ENCODE assay signal across 8 cellular contexts in genomic region chr18:35949903-35950627, GRCh38.
DNase-seq lines count a peak whose midpoint lies in the region; TF ChIP-seq lines count a peak whose summit lies in the region.

No MANE protein-coding gene starts in this region.

- CTCF ChIA-PET in HEK293 (lab: Yijun Ruan, JAX): interaction anchor here (0.6 to 2.9 kb wide), 29 partner anchors 8 to 777 kb away, joined by 3 to 25 read pairs (median 3); partner anchors contain the start of gene RMP24

- DNase-seq in DMS79 (lab: John Stamatoyannopoulos, UW) (peak; percentile 57), NCI-H2171 (lab: John Stamatoyannopoulos, UW) (peak; percentile 56), coronary artery (ENCODE audit: low spot score) (no peak), left kidney (ENCODE audit: low read depth, low spot score) (peak; percentile 87), GDM1 (lab: John Stamatoyannopoulos, UW) (no peak)
- peak; percentile 51 for DNase-seq in activated CD4-positive, CD25-positive, alpha-beta regulatory T cell treated with anti-CD3 and anti-CD28 coated beads, Interleukin-2, amount 50 U/mL, for 72 hours
- peak; percentile 24 to 39 for DNase-seq in stimulated activated CD4-positive, alpha-beta T cell treated with anti-CD3 and anti-CD28 coated beads, Interleukin-1b, Interleukin-23, amount 100 ng/mL, for 4 hours (ENCODE audit: low read depth in 2 of 2)

- H3K4me1 ChIP-seq in HEK293 (ENCODE audit: control insufficient read depth, insufficient read depth, low read length): no peaks in the 10 kb centered on the region

- TF ChIP-seq CTCF in HEK293 (tag by site-specific recombination; IDR thresholded peaks at IDR 0.05) (peak; percentile 62), coronary artery (IDR thresholded peaks at IDR 0.05) (peak; percentile 85)

- H3K36me3 ChIP-seq in HEK293 (ENCODE audit: control insufficient read depth in 2 of 2, insufficient read depth in 1 of 2, low read length in 2 of 2): no peaks in the 10 kb centered on the region

- no peak overlapping the region for H3K27ac ChIP-seq in HEK293 (ENCODE audit: extremely low read depth, low read depth, low read length)
- H3K27ac ChIP-seq in coronary artery: no peak overlapping the region

- no peaks in the 10 kb centered on the region for H3K9me3 ChIP-seq in HEK293 (ENCODE audit: control insufficient read depth, insufficient read depth, low read depth, low read length)

- POLR2A ChIA-PET in HEK293 (lab: Yijun Ruan, JAX): interaction anchor here (0.6 kb wide), 1 partner anchor 22 kb away, joined by 3 read pairs; no protein-coding TSS in a partner anchor

- peak overlapping the region; percentile 52 for H3K4me3 ChIP-seq in HEK293 (ENCODE audit: low read depth, low read length)
- H3K4me3 ChIP-seq in coronary artery: peak overlapping the region; percentile 76

TF ChIP-seq in HEK293, 187 proteins besides CTCF, POLR2A, EP300 and RAD21 (continues in another document):
- TF ChIP-seq ZNF670 (tag by site-specific recombination; IDR thresholded peaks at IDR 0.05; ENCODE audit: low read depth) (no peak), MZF1 (tag by site-specific recombination; IDR thresholded peaks at IDR 0.05; ENCODE audit: borderline replicate concordance) (peak; percentile 59), ZNF211 (tag by site-specific recombination; IDR thresholded peaks at IDR 0.05; ENCODE audit: low read depth) (no peak), ZNF830 (tag by site-specific recombination; IDR thresholded peaks at IDR 0.05; ENCODE audit: low read depth) (no peak), ZNF501 (tag by site-specific recombination; IDR thresholded peaks at IDR 0.05) (0 out of 2 replicates have a peak, but pooled peaks have one; percentile 52), ZNF23 (tag by site-specific recombination; IDR thresholded peaks at IDR 0.05; ENCODE audit: borderline replicate concordance) (no peak), ZNF513 (tag by site-specific recombination; IDR thresholded peaks at IDR 0.05) (no peak), ZNF654 (tag by site-specific recombination; IDR thresholded peaks at IDR 0.05; ENCODE audit: low read depth) (peak; percentile 40), ZSCAN5A (tag by site-specific recombination; IDR thresholded peaks at IDR 0.05) (no peak), GLI2 (tag by site-specific recombination; IDR thresholded peaks at IDR 0.05; ENCODE audit: borderline replicate concordance, low read depth) (no peak), HIC1 (tag by site-specific recombination; IDR thresholded peaks at IDR 0.05) (no peak), ZNF777 (tag by site-specific recombination; IDR thresholded peaks at IDR 0.05; ENCODE audit: borderline replicate concordance) (peak; percentile 94), ZNF404 (tag by site-specific recombination; IDR thresholded peaks at IDR 0.05) (no peak), ZNF121 (tag by site-specific recombination; IDR thresholded peaks at IDR 0.05) (no peak), SP2 (tag by site-specific recombination; IDR thresholded peaks at IDR 0.05) (no peak), ZNF140 (tag by site-specific recombination; IDR thresholded peaks at IDR 0.05) (no peak), ZNF560 (tag by site-specific recombination; IDR thresholded peaks at IDR 0.05; ENCODE audit: borderline replicate concordance) (no peak), ZNF747 (tag by site-specific recombination; IDR thresholded peaks at IDR 0.05) (no peak), TCF7L2 (IDR thresholded peaks at IDR 0.05; ENCODE audit: borderline replicate concordance, low read depth, low read length) (no peak), ZBTB17 (tag by site-specific recombination; IDR thresholded peaks at IDR 0.05) (peak; percentile 79), GLIS1 (tag by site-specific recombination; IDR thresholded peaks at IDR 0.05) (peak; percentile 8; the same call in 1 of the 2 replicates), ZNF311 (tag by site-specific recombination; IDR thresholded peaks at IDR 0.05; ENCODE audit: borderline replicate concordance) (no peak), ZNF514 (tag by site-specific recombination; IDR thresholded peaks at IDR 0.05) (no peak), ZNF623 (tag by site-specific recombination; IDR thresholded peaks at IDR 0.05) (no peak), ZNF10 (tag by site-specific recombination; IDR thresholded peaks at IDR 0.05) (no peak), ZNF146 (tag by site-specific recombination; IDR thresholded peaks at IDR 0.05) (no peak), ZIC2 (tag by site-specific recombination; IDR thresholded peaks at IDR 0.05) (no peak), ZXDB (tag by site-specific recombination; IDR thresholded peaks at IDR 0.05) (0 out of 2 replicates have a peak, but pooled peaks have one; percentile 52)
- TF ChIP-seq, protein P1, sequence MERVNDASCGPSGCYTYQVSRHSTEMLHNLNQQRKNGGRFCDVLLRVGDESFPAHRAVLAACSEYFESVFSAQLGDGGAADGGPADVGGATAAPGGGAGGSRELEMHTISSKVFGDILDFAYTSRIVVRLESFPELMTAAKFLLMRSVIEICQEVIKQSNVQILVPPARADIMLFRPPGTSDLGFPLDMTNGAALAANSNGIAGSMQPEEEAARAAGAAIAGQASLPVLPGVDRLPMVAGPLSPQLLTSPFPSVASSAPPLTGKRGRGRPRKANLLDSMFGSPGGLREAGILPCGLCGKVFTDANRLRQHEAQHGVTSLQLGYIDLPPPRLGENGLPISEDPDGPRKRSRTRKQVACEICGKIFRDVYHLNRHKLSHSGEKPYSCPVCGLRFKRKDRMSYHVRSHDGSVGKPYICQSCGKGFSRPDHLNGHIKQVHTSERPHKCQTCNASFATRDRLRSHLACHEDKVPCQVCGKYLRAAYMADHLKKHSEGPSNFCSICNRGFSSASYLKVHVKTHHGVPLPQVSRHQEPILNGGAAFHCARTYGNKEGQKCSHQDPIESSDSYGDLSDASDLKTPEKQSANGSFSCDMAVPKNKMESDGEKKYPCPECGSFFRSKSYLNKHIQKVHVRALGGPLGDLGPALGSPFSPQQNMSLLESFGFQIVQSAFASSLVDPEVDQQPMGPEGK (tag by site-specific recombination; IDR thresholded peaks at IDR 0.05): peak; percentile 52
- TF ChIP-seq, protein P2, sequence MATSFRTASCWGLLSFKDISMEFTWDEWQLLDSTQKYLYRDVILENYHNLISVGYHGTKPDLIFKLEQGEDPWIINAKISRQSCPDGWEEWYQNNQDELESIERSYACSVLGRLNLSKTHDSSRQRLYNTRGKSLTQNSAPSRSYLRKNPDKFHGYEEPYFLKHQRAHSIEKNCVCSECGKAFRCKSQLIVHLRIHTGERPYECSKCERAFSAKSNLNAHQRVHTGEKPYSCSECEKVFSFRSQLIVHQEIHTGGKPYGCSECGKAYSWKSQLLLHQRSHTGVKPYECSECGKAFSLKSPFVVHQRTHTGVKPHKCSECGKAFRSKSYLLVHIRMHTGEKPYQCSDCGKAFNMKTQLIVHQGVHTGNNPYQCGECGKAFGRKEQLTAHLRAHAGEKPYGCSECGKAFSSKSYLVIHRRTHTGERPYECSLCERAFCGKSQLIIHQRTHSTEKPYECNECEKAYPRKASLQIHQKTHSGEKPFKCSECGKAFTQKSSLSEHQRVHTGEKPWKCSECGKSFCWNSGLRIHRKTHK (tag by site-specific recombination; IDR thresholded peaks at IDR 0.05): no peak

Comparison
In these comparisons a context has a peak if more than half of its experiments do, and no peak if none do; other contexts are left out.
1. DNase-seq: peak in DMS79 (single experiment), NCI-H2171 (single experiment), activated CD4-positive, CD25-positive, alpha-beta regulatory T cell treated with anti-CD3 and anti-CD28 coated beads, Interleukin-2, amount 50 U/mL, for 72 hours (single experiment), left kidney (single experiment) and stimulated activated CD4-positive, alpha-beta T cell treated with anti-CD3 and anti-CD28 coated beads, Interleukin-1b, Interleukin-23, amount 100 ng/mL, for 4 hours (2 of 2); none in coronary artery (single experiment) and GDM1 (single experiment).